In the genomic region with DNA sequence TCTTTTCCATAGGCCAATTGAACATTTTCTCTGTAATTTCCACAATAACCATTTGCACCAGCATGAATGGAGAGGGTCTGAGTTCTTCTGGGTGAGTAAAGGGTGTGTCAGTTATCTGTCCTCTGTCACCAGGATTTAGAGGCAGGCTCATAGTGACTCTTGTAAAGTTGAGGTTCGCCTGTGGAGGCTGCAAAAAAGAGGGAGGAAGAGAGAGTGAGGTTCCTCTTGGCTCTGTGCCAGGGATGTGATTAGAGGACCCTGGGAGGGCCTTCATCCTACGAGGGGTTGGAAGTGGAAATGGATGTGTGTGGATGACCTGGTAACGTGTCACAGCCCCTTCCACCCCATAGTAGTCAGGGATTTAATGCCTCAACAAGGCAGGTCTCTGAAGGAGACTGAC, we compare ENCODE assay signal across 26 cellular contexts.
"Had no signal": no experiment of that assay in that cellular context is flagged by ENCODE, and none has a peak within 500 bp of the region (broad histone marks: within the 10 kb centered on the region; RNA-seq: fewer than 3 reads in every experiment).

No MANE protein-coding gene starts in this region.

- H3K27me3 ChIP-seq: esophagus muscularis mucosa, left lung, testis, transverse colon had no signal

- H3K4me3 ChIP-seq: esophagus muscularis mucosa, heart right ventricle, left lung, lower lobe of right lung, mucosa of descending colon, testis, transverse colon had no signal

- FAIRE-seq: islet of Langerhans, urothelium cell line had no signal

- H3K4me1 ChIP-seq: esophagus muscularis mucosa, heart right ventricle, left lung, lower lobe of right lung, testis, transverse colon had no signal

- H3K27me3 Mint-ChIP-seq: activated CD4-positive, alpha-beta memory T cell treated with anti-CD3 and anti-CD28 coated beads for 36 hours; activated T-cell treated with anti-CD3 and anti-CD28 coated beads, Interleukin-2, amount 50 U/mL, for 24 hours; dendritic cell treated with granulocyte-macrophage colony-stimulating factor and Interleukin-4, amounts not matched to agents 40 ng/mL and 50 ng/mL, for 4 days had no signal

- DNase-seq: activated CD4-positive, alpha-beta memory T cell treated with anti-CD3 and anti-CD28 coated beads for 36 hours; activated CD4-positive, alpha-beta T cell treated with anti-CD3 and anti-CD28 coated beads, Interleukin-2, amount 10 ng/mL, durations not matched to agents 24 days and 14 days; activated CD4-positive, CD25-positive, alpha-beta regulatory T cell treated with anti-CD3 and anti-CD28 coated beads, Interleukin-2, amount 50 U/mL, for 72 hours; activated CD8-positive, alpha-beta memory T cell treated with anti-CD3 and anti-CD28 coated beads, Interleukin-2, amount 50 U/mL, for 48 hours; activated gamma-delta T cell treated with Interleukin-2 at 50 U/mL for 16 hours; activated naive CD4-positive, alpha-beta T cell treated with anti-CD3 and anti-CD28 coated beads, Interleukin-2, amount 50 U/mL, for 16 hours; activated T-cell treated with anti-CD3 and anti-CD28 coated beads, Interleukin-2, amount 50 U/mL, for 24 hours; amniotic stem cell; central memory CD4-positive, alpha-beta T cell; foreskin melanocyte; heart right ventricle; left lung; lower lobe of right lung; mucosa of descending colon; posterior cingulate gyrus; right cardiac atrium; stimulated activated CD4-positive, alpha-beta T cell treated with anti-CD3 and anti-CD28 coated beads, Interleukin-2, amount 100 ng/mL, for 48 hours; stimulated activated naive CD4-positive, alpha-beta T cell treated with Interleukin-2 at 50 U/mL for 16 hours; T-helper 9 cell; testis; transverse colon had no signal

- H3K36me3 ChIP-seq: esophagus muscularis mucosa, heart right ventricle, left lung, lower lobe of right lung, transverse colon had no signal

- ATAC-seq: heart right ventricle; left lung; lower lobe of right lung; mucosa of descending colon; natural killer cell treated with Interleukin-12 subunit alpha and Interleukin-12 subunit beta and Interleukin-15 and Interleukin-18, amount 100 ng/mL, for 72 hours; right cardiac atrium had no signal

- H3K36me3 Mint-ChIP-seq: activated CD4-positive, alpha-beta memory T cell treated with anti-CD3 and anti-CD28 coated beads for 36 hours; natural killer cell treated with Interleukin-12 subunit alpha and Interleukin-12 subunit beta and Interleukin-15 and Interleukin-18, amount 100 ng/mL, for 72 hours had no signal

- H3K9me3 ChIP-seq: esophagus muscularis mucosa, heart right ventricle, left lung, lower lobe of right lung, mucosa of descending colon, testis, transverse colon had no signal

- H3K27ac ChIP-seq: esophagus muscularis mucosa, heart right ventricle, left lung, lower lobe of right lung, testis, transverse colon had no signal

- H3K4me3 Mint-ChIP-seq: activated CD4-positive, alpha-beta memory T cell treated with anti-CD3 and anti-CD28 coated beads for 36 hours; activated CD4-positive, alpha-beta T cell treated with anti-CD3 and anti-CD28 coated beads, Interleukin-2, amount 10 ng/mL, durations not matched to agents 24 days and 14 days; activated T-cell treated with anti-CD3 and anti-CD28 coated beads, Interleukin-2, amount 50 U/mL, for 24 hours; dendritic cell treated with granulocyte-macrophage colony-stimulating factor and Interleukin-4, amounts not matched to agents 40 ng/mL and 50 ng/mL, for 4 days; natural killer cell treated with Interleukin-12 subunit alpha and Interleukin-12 subunit beta and Interleukin-15 and Interleukin-18, amount 100 ng/mL, for 72 hours had no signal

- H3K9me3 Mint-ChIP-seq: activated CD4-positive, alpha-beta memory T cell treated with anti-CD3 and anti-CD28 coated beads for 36 hours; activated CD4-positive, alpha-beta T cell treated with anti-CD3 and anti-CD28 coated beads, Interleukin-2, amount 10 ng/mL, durations not matched to agents 24 days and 14 days; activated T-cell treated with anti-CD3 and anti-CD28 coated beads, Interleukin-2, amount 50 U/mL, for 24 hours; dendritic cell treated with granulocyte-macrophage colony-stimulating factor and Interleukin-4, amounts not matched to agents 40 ng/mL and 50 ng/mL, for 4 days; natural killer cell treated with Interleukin-12 subunit alpha and Interleukin-12 subunit beta and Interleukin-15 and Interleukin-18, amount 100 ng/mL, for 72 hours had no signal

- H3K4me1 Mint-ChIP-seq: activated CD4-positive, alpha-beta T cell treated with anti-CD3 and anti-CD28 coated beads, Interleukin-2, amount 10 ng/mL, durations not matched to agents 24 days and 14 days had no signal

- H3K27ac Mint-ChIP-seq: activated CD4-positive, alpha-beta memory T cell treated with anti-CD3 and anti-CD28 coated beads for 36 hours; activated CD4-positive, alpha-beta T cell treated with anti-CD3 and anti-CD28 coated beads, Interleukin-2, amount 10 ng/mL, durations not matched to agents 24 days and 14 days; activated T-cell treated with anti-CD3 and anti-CD28 coated beads, Interleukin-2, amount 50 U/mL, for 24 hours; dendritic cell treated with granulocyte-macrophage colony-stimulating factor and Interleukin-4, amounts not matched to agents 40 ng/mL and 50 ng/mL, for 4 days; natural killer cell treated with Interleukin-12 subunit alpha and Interleukin-12 subunit beta and Interleukin-15 and Interleukin-18, amount 100 ng/mL, for 72 hours had no signal
